Comparison of ENCODE assay signal across 18 cellular contexts in the genomic region with DNA sequence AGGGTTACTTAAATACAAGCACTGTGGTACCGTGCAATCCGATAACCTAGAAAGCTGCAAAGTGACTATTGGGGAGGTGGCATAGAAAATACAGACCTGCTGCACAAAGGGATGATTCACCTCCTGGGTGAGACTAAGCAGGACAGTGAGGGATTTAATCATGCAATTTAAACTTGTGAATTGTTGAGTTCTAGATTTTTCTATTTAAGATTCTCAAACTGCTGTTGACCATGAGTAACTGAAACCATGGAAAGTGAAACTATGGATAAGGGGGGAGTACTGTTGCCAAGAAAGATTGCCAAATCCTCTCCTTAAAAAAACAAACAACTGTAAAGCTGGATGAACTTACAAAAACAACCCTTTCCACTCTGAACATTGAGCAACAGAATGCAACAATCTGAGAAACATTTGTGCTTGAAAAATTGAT.
A peak's percentile ranks its signal among the peaks of the same experiment; 100 is the strongest.
DNase-seq lines count a peak whose midpoint lies in the region; ATAC-seq and TF ChIP-seq lines count a peak whose summit lies in the region.
"Had no signal": no experiment of that assay in that cellular context is flagged by ENCODE, and none has a peak within 500 bp of the region (broad histone marks: within the 10 kb centered on the region; RNA-seq: fewer than 3 reads in every experiment).

No MANE protein-coding gene starts in this region.

- no peak for TF ChIP-seq CTCF in retinal pigment epithelial cell (conservative IDR thresholded peaks at IDR 0.05; ENCODE audit: low read depth, low read length)

- DNase-seq in GM04504 (ENCODE audit: low read depth) (peak; percentile 50), amniotic epithelial cell (ENCODE audit: low read depth) (peak; percentile 90), fibroblast of peridontal ligament (ENCODE audit: extremely low read depth) (peak; percentile 98), retinal pigment epithelial cell (ENCODE audit: low read depth) (peak; percentile 8), NCI-H1930 (lab: John Stamatoyannopoulos, UW) (no peak), HT-29 (ENCODE audit: low spot score) (no peak)
- no peak for DNase-seq in stimulated activated CD8-positive, alpha-beta memory T cell treated with anti-CD3 and anti-CD28 coated beads, Interleukin-4, amount 100 ng/mL, for 48 hours
- DNase-seq: activated CD8-positive, alpha-beta memory T cell treated with anti-CD3 and anti-CD28 coated beads, Interleukin-2, amount 50 U/mL, for 48 hours; Calu3; glutamatergic neuron; kidney; NCI-H2171; spleen; substantia nigra had no signal

- no peak overlapping the region for H3K4me3 ChIP-seq in retinal pigment epithelial cell (ENCODE audit: low read length)
- H3K4me3 ChIP-seq: spleen had no signal

- ATAC-seq in GM18511 (IDR thresholded peaks at IDR 0.05; ENCODE audit: unreplicated experiment) = no peak
- ATAC-seq: activated naive CD4-positive, alpha-beta T cell treated with anti-CD3 and anti-CD28 coated beads, Interleukin-2, amount 50 U/mL, for 72 hours; natural killer cell treated with Interleukin-12 subunit alpha and Interleukin-12 subunit beta and Interleukin-15 and Interleukin-18, amount 100 ng/mL, for 72 hours; SK-N-SH treated with all-trans-retinoic acid at 6 μM for 48 hours had no signal

Comparison
In these comparisons a context has a peak if more than half of its experiments do, and no peak if none do; other contexts are left out.
1. DNase-seq: peak in GM04504 (single experiment), amniotic epithelial cell (single experiment), fibroblast of peridontal ligament (single experiment) and retinal pigment epithelial cell (single experiment); none in NCI-H1930 (0 of 2), stimulated activated CD8-positive, alpha-beta memory T cell treated with anti-CD3 and anti-CD28 coated beads, Interleukin-4, amount 100 ng/mL, for 48 hours (single experiment) and HT-29 (single experiment).